Comparison of ENCODE assay signal across 17 cellular contexts in genomic region chr4:55069248-55069647, GRCh38. TPM values are rescaled to one million over a fixed set of nuclear protein-coding genes. Genes with fewer than 3 reads are reported as not detected.
DNase-seq lines count a peak whose midpoint lies in the region; ATAC-seq, FAIRE-seq and TF ChIP-seq lines count a peak whose summit lies in the region.
"Had no signal": no experiment of that assay in that cellular context is flagged by ENCODE, and none has a peak within 500 bp of the region (broad histone marks: within the 10 kb centered on the region; RNA-seq: fewer than 3 reads in every experiment).

No MANE protein-coding gene starts in this region.

- H4K5ac ChIP-seq in mesendoderm (ENCODE audit: low read length) = no peak overlapping the region

- H3K9me3 ChIP-seq in MG63 = no peaks in the 10 kb centered on the region
- H3K9me3 ChIP-seq: mucosa of descending colon, ovary had no signal

- FAIRE-seq in RCC 7860 (lab: Jason Lieb, UNC) = no peak
- FAIRE-seq: G401.6 had no signal

- no peak overlapping the region for H3K4me3 ChIP-seq in MG63
- no peak overlapping the region for H3K4me3 ChIP-seq in fibroblast of mammary gland (ENCODE audit: control insufficient read depth, low read depth, low read length)
- no peak overlapping the region for H3K4me3 ChIP-seq in mesendoderm (ENCODE audit: low read length)
- H3K4me3 ChIP-seq: dorsolateral prefrontal cortex, mucosa of descending colon, ovary had no signal

- no CpG with 5 or more reads among the region's 5 CpGs for WGBS in mesendoderm (ENCODE audit: extremely low coverage, insufficient coverage, low lambda C conversion rate)

- DNase-seq in A172 (ENCODE audit: low spot score) (peak; percentile 12), MG63 (peak; percentile 12), fibroblast of mammary gland (ENCODE audit: low read depth) (peak; percentile 33), mesendoderm (peak; percentile 7), NCI-H2081 (lab: John Stamatoyannopoulos, UW) (no peak), RCC 7860 (ENCODE audit: low spot score) (no peak), dedifferentiated amniotic fluid mesenchymal stem cell (ENCODE audit: extremely low spot score) (no peak)
- DNase-seq: activated CD8-positive, alpha-beta T cell treated with anti-CD3 and anti-CD28 coated beads for 36 hours; amygdala; dorsolateral prefrontal cortex; mucosa of descending colon; NCI-H1092 treated with DMSO at 0.1 percent for 48 hours; NCI-H446 treated with DMSO at 0.1 percent for 48 hours; ovary had no signal

- no peaks in the 10 kb centered on the region for H3K27me3 ChIP-seq in MG63
- H3K27me3 ChIP-seq in mesendoderm (ENCODE audit: insufficient read depth, low read length, poor library complexity) = no peaks in the 10 kb centered on the region
- H3K27me3 ChIP-seq: ovary had no signal

- no peak overlapping the region for H4K8ac ChIP-seq in mesendoderm (ENCODE audit: low read depth, low read length)

- H2BK15ac ChIP-seq in mesendoderm (replicated peaks; ENCODE audit: low read depth) = no peak overlapping the region

- H2BK5ac ChIP-seq in mesendoderm (ENCODE audit: low read length) = no peak overlapping the region

- TF ChIP-seq CTCF in fibroblast of mammary gland (conservative IDR thresholded peaks at IDR 0.05; ENCODE audit: control insufficient read depth, insufficient read depth, low read depth, low read length) = no peak

- no peak overlapping the region for H3K9ac ChIP-seq in mesendoderm (ENCODE audit: low read length)

- ATAC-seq in SK-N-SH treated with all-trans-retinoic acid at 6 μM for 48 hours = no peak
- ATAC-seq: activated CD8-positive, alpha-beta T cell treated with anti-CD3 and anti-CD28 coated beads for 36 hours; mucosa of descending colon had no signal

- no peak overlapping the region for H3K23ac ChIP-seq in mesendoderm (ENCODE audit: low read length)

- H2BK120ac ChIP-seq in mesendoderm (ENCODE audit: low read depth, low read length) = no peak overlapping the region

- H3K18ac ChIP-seq in mesendoderm (ENCODE audit: low read length) = no peak overlapping the region

- no peaks in the 10 kb centered on the region for H3K36me3 ChIP-seq in MG63
- H3K36me3 ChIP-seq in mesendoderm (ENCODE audit: control insufficient read depth, insufficient read depth, low read length) = no peaks in the 10 kb centered on the region
- H3K36me3 ChIP-seq: ovary had no signal

- no peak overlapping the region for H3K27ac ChIP-seq in mesendoderm (ENCODE audit: low read depth, low read length)
- H3K27ac ChIP-seq: dorsolateral prefrontal cortex, ovary had no signal

- H2AK5ac ChIP-seq in mesendoderm (ENCODE audit: low read length) = no peak overlapping the region

- peak overlapping the region; percentile 2 for H3K56ac ChIP-seq in mesendoderm (ENCODE audit: low read length)

- no peak overlapping the region for H3K4me2 ChIP-seq in mesendoderm (ENCODE audit: low read length)

- no peak overlapping the region for H3K4ac ChIP-seq in mesendoderm (ENCODE audit: low read depth, low read length)

- peaks cover under 1% of the 10 kb centered on the region for H3K4me1 ChIP-seq in mesendoderm (ENCODE audit: control insufficient read depth, low read depth, low read length)

- H3K79me2 ChIP-seq in mesendoderm (ENCODE audit: control insufficient read depth, insufficient read depth, low read length) = no peaks in the 10 kb centered on the region

- H3K79me1 ChIP-seq in mesendoderm (ENCODE audit: low read length) = no peaks in the 10 kb centered on the region

TF ChIP-seq in SK-N-SH treated with all-trans-retinoic acid at 6 μM for 48 hours, 23 proteins besides CTCF, POLR2A, EP300 and RAD21:
- TF ChIP-seq ZFP3 (CRISPR knock-in tag; IDR thresholded peaks at IDR 0.05) = no peak
- TF ChIP-seq CREB5 (CRISPR knock-in tag; IDR thresholded peaks at IDR 0.05; ENCODE audit: low read depth) = no peak
- no peak for TF ChIP-seq GLIS3 (CRISPR knock-in tag; IDR thresholded peaks at IDR 0.05)
- no peak for TF ChIP-seq ESRRG (CRISPR knock-in tag; IDR thresholded peaks at IDR 0.05)
- no peak for TF ChIP-seq ZNF8 (CRISPR knock-in tag; IDR thresholded peaks at IDR 0.05)
- TF ChIP-seq BACH2 (CRISPR knock-in tag; IDR thresholded peaks at IDR 0.05; ENCODE audit: borderline replicate concordance) = no peak
- TF ChIP-seq ZC3H10 (CRISPR knock-in tag; IDR thresholded peaks at IDR 0.05) = no peak
- TF ChIP-seq RARB (CRISPR knock-in tag; IDR thresholded peaks at IDR 0.05) = no peak
- no peak for TF ChIP-seq ZFP30 (CRISPR knock-in tag; IDR thresholded peaks at IDR 0.05)
- TF ChIP-seq CSDC2 (CRISPR knock-in tag; IDR thresholded peaks at IDR 0.05) = no peak
- no peak for TF ChIP-seq PPARA (CRISPR knock-in tag; IDR thresholded peaks at IDR 0.05; ENCODE audit: borderline replicate concordance)
- no peak for TF ChIP-seq CSRNP3 (CRISPR knock-in tag; IDR thresholded peaks at IDR 0.05)
- TF ChIP-seq SNAI2 (CRISPR knock-in tag; IDR thresholded peaks at IDR 0.05) = no peak
- no peak for TF ChIP-seq TSHZ2 (CRISPR knock-in tag; IDR thresholded peaks at IDR 0.05)
- no peak for TF ChIP-seq TCF4 (CRISPR knock-in tag; IDR thresholded peaks at IDR 0.05; ENCODE audit: borderline replicate concordance)
- no peak for TF ChIP-seq POU6F1 (CRISPR knock-in tag; IDR thresholded peaks at IDR 0.05; ENCODE audit: borderline replicate concordance, low read depth)
- TF ChIP-seq ARNTL (CRISPR knock-in tag; IDR thresholded peaks at IDR 0.05; ENCODE audit: borderline replicate concordance, low read depth) = no peak
- TF ChIP-seq ZNF565 (CRISPR knock-in tag; conservative IDR thresholded peaks at IDR 0.05; ENCODE audit: low read depth) = no peak
- TF ChIP-seq ZNF70 (CRISPR knock-in tag; IDR thresholded peaks at IDR 0.05) = no peak
TF ChIP-seq in SK-N-SH treated with all-trans-retinoic acid at 6 μM for 48 hours: peak in this region for 0.

RNA-seq across cellular contexts. Expression of gene KDR, which starts 56.1 kb away (rescaled TPM):
- total RNA-seq in A172 (2014; rRNA removed; shearing (Covaris generic)) = 0.05 and 0.22 TPM in 2 replicates
- not detected in 2 replicates for total RNA-seq in MG63 (2014; rRNA removed; shearing (Covaris generic); ENCODE audit: low replicate concordance)
- polyA plus RNA-seq in mesendoderm (2013, experiment 1 of 2) = 39.2 TPM
- 38.7 TPM for polyA plus RNA-seq in mesendoderm (2013, experiment 2 of 2)
- total RNA-seq: activated CD8-positive, alpha-beta T cell treated with anti-CD3 and anti-CD28 coated beads for 36 hours; activated T-helper 2 cell treated with anti-CD3 and anti-CD28 coated beads, Interferon-gamma antibody, Interleukin-2, Interleukin-4, amounts not matched to agents 10 μg/mL and 5 μg/mL and 100 μg/mL, durations not matched to agents 14 hours and 24 hours and 36 hours had no signal

Comparison
In these comparisons a context has a peak if more than half of its experiments do, and no peak if none do; other contexts are left out.
1. DNase-seq: peak in A172 (single experiment), MG63 (single experiment), fibroblast of mammary gland (single experiment) and mesendoderm (single experiment); none in NCI-H2081 (0 of 2), RCC 7860 (single experiment) and dedifferentiated amniotic fluid mesenchymal stem cell (single experiment).